In genomic region chr11:66316849-66317251, GRCh38 we compare ENCODE assay signal across 8 cellular contexts. TPM values are rescaled to one million over a fixed set of nuclear protein-coding genes. Genes with fewer than 3 reads are reported as not detected.
A peak's percentile ranks its signal among the peaks of the same experiment; 100 is the strongest.
DNase-seq lines count a peak whose midpoint lies in the region; ATAC-seq and TF ChIP-seq lines count a peak whose summit lies in the region.

TSS of gene CD248 (minus strand) at chr11:66317044. CDS start at chr11:66317027, 17 bp downstream.

- DNase-seq in MCF 10A (ENCODE audit: unreplicated experiment) (no peak), mammary epithelial cell (no peak), dorsolateral prefrontal cortex (peak in 1 of 10 donors; percentile 47), mucosa of descending colon (peak in 2 of 3 donors; percentile 58 to 81), NCI-H128 (lab: John Stamatoyannopoulos, UW; ENCODE audit: unreplicated experiment) (no peak)

- H3K4me1 Mint-ChIP-seq in MCF 10A (ENCODE audit: insufficient read depth, unreplicated experiment): peaks cover 23% of the 10 kb centered on the region

- no peak within 1 kb of the TSS for H2AFZ ChIP-seq in mammary epithelial cell (ENCODE audit: low read depth, low read length)

- whole genome bisulfite sequencing in mammary epithelial cell (ENCODE audit: low coverage, missing lambda C conversion rate): 75% methylated on average over 4 of the region's 29 CpGs

- BruUV-seq in MCF 10A (replicated peaks; lab: Mats Ljungman, UMichigan): no TSS peak
- BruUV-seq in mammary epithelial cell (replicated peaks; lab: Mats Ljungman, UMichigan): no TSS peak

- no peaks in the 10 kb centered on the region for H3K9me3 Mint-ChIP-seq in MCF 10A (ENCODE audit: unreplicated experiment)

- H3K4me3 ChIP-seq in mammary epithelial cell (replicated peaks in 1 of 3; ENCODE audit: insufficient read depth in 1 of 3, low read depth in 2 of 3, low read length in 3 of 3) (no peak within 1 kb of the TSS), dorsolateral prefrontal cortex (peak within 1 kb of the TSS in 54 of 59 donors; percentile 1 to 56 (median 36)), mucosa of descending colon (no peak within 1 kb of the TSS)

- H3K4me2 ChIP-seq in mammary epithelial cell (ENCODE audit: insufficient read depth, low read depth, low read length): no peak within 1 kb of the TSS

- TF ChIP-seq CTCF in MCF 10A (IDR thresholded peaks at IDR 0.05; ENCODE audit: unreplicated experiment) (no peak), mammary epithelial cell (conservative IDR thresholded peaks at IDR 0.05 in 1 of 2, IDR thresholded peaks at IDR 0.05 in 1 of 2; ENCODE audit: extremely low read depth in 1 of 2, insufficient read depth in 1 of 2, low read depth in 1 of 2, low read length in 2 of 2) (no peak), dorsolateral prefrontal cortex (IDR thresholded peaks at IDR 0.05 in 54 of 56, conservative IDR thresholded peaks at IDR 0.05 in 2 of 56; ENCODE audit: low read depth in 1 of 56, partially characterized antibody in 56 of 56) (no peak), mucosa of descending colon (IDR thresholded peaks at IDR 0.05) (no peak)

- dilution Hi-C loops in mammary epithelial cell (cut with HindIII; ENCODE audit: low sequenced_read_pairs): no loop called here

- H3K4me1 ChIP-seq in mammary epithelial cell (ENCODE audit: insufficient read depth, low read length): peaks cover 17% of the 10 kb centered on the region
- peaks cover 12% of the 10 kb centered on the region for H3K4me1 ChIP-seq in mucosa of descending colon (ENCODE audit: low read depth)

- no peaks in the 10 kb centered on the region for H4K20me1 ChIP-seq in mammary epithelial cell (ENCODE audit: insufficient read depth, low read length)

- intact Hi-C loops in MCF 10A (cut with micrococcal nuclease): no loop called here
- intact Hi-C loops in mammary epithelial cell (cut with micrococcal nuclease): no loop called here
- intact Hi-C loops in dorsolateral prefrontal cortex (cut with DNase I): no loop called here
- intact Hi-C loops in mucosa of descending colon (cut with DNase I, micrococcal nuclease): loop anchor here in 1 of 2 donors (10.0 kb wide), 1 partner anchor 68 kb away; no protein-coding TSS in a partner anchor

- no peaks in the 10 kb centered on the region for H3K36me3 ChIP-seq in mammary epithelial cell (ENCODE audit: insufficient read depth, low read length)
- no peaks in the 10 kb centered on the region for H3K36me3 ChIP-seq in mucosa of descending colon (ENCODE audit: low read depth)

- H3K27ac Mint-ChIP-seq in MCF 10A (ENCODE audit: low read depth, unreplicated experiment): peak within 1 kb of the TSS; percentile 86

- no peak for ATAC-seq in mucosa of descending colon
- ATAC-seq in GM19324 (IDR thresholded peaks at IDR 0.05; ENCODE audit: low FRiP score, unreplicated experiment): no peak
- no peak for ATAC-seq in HG02981 (IDR thresholded peaks at IDR 0.05; ENCODE audit: unreplicated experiment)
- ATAC-seq in HG02970 (IDR thresholded peaks at IDR 0.05; ENCODE audit: low FRiP score, unreplicated experiment): no peak

- CTCF ChIA-PET in MCF 10A (lab: Yijun Ruan, JAX) (interaction anchor here (0.5 kb wide), 1 partner anchor 737 kb away, joined by 3 read pairs; no protein-coding TSS in a partner anchor), mammary epithelial cell (lab: Charles Lee; ENCODE audit: low non-redundant PET) (no interaction called here)

- H3K36me3 Mint-ChIP-seq in MCF 10A (ENCODE audit: insufficient read depth, unreplicated experiment): no peaks in the 10 kb centered on the region

- H3K27ac ChIP-seq in mammary epithelial cell (ENCODE audit: insufficient read depth, low read depth, low read length) (no peak within 1 kb of the TSS), dorsolateral prefrontal cortex (peak within 1 kb of the TSS in 46 of 59 donors; percentile 14 to 85 (median 64))

- no peak within 1 kb of the TSS for H3K9ac ChIP-seq in mammary epithelial cell (ENCODE audit: insufficient read depth, low read length)

- no peaks in the 10 kb centered on the region for H3K79me2 ChIP-seq in mammary epithelial cell (ENCODE audit: insufficient read depth, low read length)

- POLR2A ChIA-PET in MCF 10A (lab: Yijun Ruan, JAX): interaction anchor here (1.1 to 3.0 kb wide), 3 partner anchors 15 to 28 kb away, joined by 3 to 23 read pairs (median 4); partner anchors contain the start of genes RIN1 and YIF1A

- no peaks in the 10 kb centered on the region for H3K27me3 Mint-ChIP-seq in MCF 10A (ENCODE audit: insufficient read depth, unreplicated experiment)

- in situ Hi-C loops in mammary epithelial cell (cut with MboI; ENCODE audit: low sequenced_read_pairs in 2 of 2): no loop called here

- H3K27me3 ChIP-seq in mammary epithelial cell (ENCODE audit: insufficient read depth, low read length): no peaks in the 10 kb centered on the region
- H3K27me3 ChIP-seq in dorsolateral prefrontal cortex: no peaks in the 10 kb centered on the region

- H3K4me3 Mint-ChIP-seq in MCF 10A (ENCODE audit: unreplicated experiment): no peak within 1 kb of the TSS

- no peaks in the 10 kb centered on the region for H3K9me3 ChIP-seq in mammary epithelial cell (replicated peaks; ENCODE audit: insufficient read depth, low read length)
- H3K9me3 ChIP-seq in mucosa of descending colon: no peaks in the 10 kb centered on the region

RNA-seq across cellular contexts. Expression of gene CD248, which starts in this region (rescaled TPM):
- not detected in 2 replicates for total RNA-seq in MCF 10A (2022)
- total RNA-seq in mammary epithelial cell: under 1 TPM in 1 of 2 donors, not detected in 1; 0.67 TPM
- polyA plus RNA-seq in mammary epithelial cell: not detected
- not detected for polyA minus RNA-seq in mammary epithelial cell
- 1 to 10 TPM in 105 of 120 experiments, under 1 TPM in 15; 0.45 to 6.5 (median 1.9) TPM for total RNA-seq in dorsolateral prefrontal cortex
- 10 to 100 TPM in 2 of 3 donors, 1 to 10 TPM in 1; 4.5 to 37.7 (median 28.5) TPM for total RNA-seq in mucosa of descending colon

Comparison
In these comparisons a context has a peak if more than half of its experiments do, and no peak if none do; other contexts are left out.
1. DNase-seq: peak in mucosa of descending colon (2 of 3); none in MCF 10A (single experiment), mammary epithelial cell (single experiment) and NCI-H128 (single experiment).
2. H3K4me3 ChIP-seq: peak in dorsolateral prefrontal cortex (54 of 59); none in mammary epithelial cell (0 of 3) and mucosa of descending colon (single experiment).